27 cellular contexts compared by ENCODE assay signal in genomic region chr1:52973843-52974242, GRCh38.
"Had no signal": no experiment of that assay in that cellular context is flagged by ENCODE, and none has a peak within 500 bp of the region (broad histone marks: within the 10 kb centered on the region; RNA-seq: fewer than 3 reads in every experiment).

No MANE protein-coding gene starts in this region.

- H3K9me3 ChIP-seq: stomach, suprapubic skin, testis, thoracic aorta, thyroid gland, tibial artery, tibial nerve, transverse colon, upper lobe of left lung, upper lobe of right lung, uterus, vagina had no signal

- H3K27ac ChIP-seq: stomach, suprapubic skin, thoracic aorta, thyroid gland, tibial artery, tibial nerve, transverse colon, upper lobe of left lung, upper lobe of right lung, uterus, vagina had no signal

- H3K36me3 ChIP-seq: thyroid gland, uterus had no signal

- FAIRE-seq: urothelium cell line had no signal

- DNase-seq: stimulated activated CD4-positive, alpha-beta T cell treated with anti-CD3 and anti-CD28 coated beads, Interleukin-2, amount 100 ng/mL, for 48 hours; stimulated activated CD4-positive, alpha-beta T cell treated with anti-CD3 and anti-CD28 coated beads, Interleukin-4, amount 100 ng/mL, for 1 hour; stimulated activated CD4-positive, alpha-beta T cell treated with anti-CD3 and anti-CD28 coated beads, Interleukin-4, amount 100 ng/mL, for 24 hours; stimulated activated CD4-positive, alpha-beta T cell treated with anti-CD3 and anti-CD28 coated beads, Interleukin-4, amount 100 ng/mL, for 4 hours; stimulated activated CD8-positive, alpha-beta memory T cell treated with anti-CD3 and anti-CD28 coated beads, Interleukin-4, amount 100 ng/mL, for 48 hours; stimulated activated naive B cell treated with anti-CD40 and anti-IgM and Interleukin-4, amounts not matched to agents 10 μg/mL and 1 μg/mL and 100 μg/mL, for 72 hours; stimulated activated naive CD4-positive, alpha-beta T cell; stimulated activated naive CD4-positive, alpha-beta T cell treated with Interleukin-2 at 50 U/mL for 16 hours; stimulated activated naive CD8-positive, alpha-beta T cell treated with anti-CD3 and anti-CD28 coated beads, Interleukin-15, amount 100 ng/mL, for 72 hours; stimulated activated naive CD8-positive, alpha-beta T cell treated with anti-CD3 and anti-CD28 coated beads, Interleukin-15, Interleukin-2, amounts not matched to agents 100 U/mL and 50 U/mL, for 24 hours; stomach; substantia nigra; testis; thyroid gland; tibial artery; transverse colon; trophoblast cell; upper lobe of left lung; upper lobe of right lung; uterus had no signal

- H3K4me3 ChIP-seq: stomach, suprapubic skin, testis, thoracic aorta, thyroid gland, tibial artery, tibial nerve, transverse colon, upper lobe of left lung, upper lobe of right lung, uterus, vagina had no signal

- ATAC-seq: stimulated activated effector memory CD8-positive, alpha-beta T cell treated with anti-CD3 and anti-CD28 coated beads, Interleukin-12 subunit alpha, Interleukin-12 subunit beta, amount 100 ng/mL, for 72 hours; stimulated activated memory B cell treated with anti-CD40 and anti-IgM and Interleukin-4, amounts not matched to agents 10 μg/mL and 1 μg/mL and 100 μg/mL, for 72 hours; stimulated activated naive B cell treated with anti-CD40 and anti-IgM and Interleukin-4, amounts not matched to agents 10 μg/mL and 1 μg/mL and 100 μg/mL, for 72 hours; stimulated activated naive CD8-positive, alpha-beta T cell treated with anti-CD3 and anti-CD28 coated beads, Interleukin-15, amount 100 ng/mL, for 72 hours; stimulated activated naive CD8-positive, alpha-beta T cell treated with anti-CD3 and anti-CD28 coated beads, Interleukin-15, Interleukin-2, amounts not matched to agents 100 U/mL and 50 U/mL, for 24 hours; upper lobe of right lung had no signal

- H3K4me1 ChIP-seq: stomach, suprapubic skin, testis, tibial artery, tibial nerve, transverse colon, upper lobe of left lung, upper lobe of right lung, uterus, vagina had no signal

- H3K27me3 ChIP-seq: stomach, suprapubic skin, testis, thyroid gland, tibial artery, tibial nerve, transverse colon, upper lobe of left lung, upper lobe of right lung, uterus, vagina had no signal
